1 cellular context compared by ENCODE assay signal in the genomic region with DNA sequence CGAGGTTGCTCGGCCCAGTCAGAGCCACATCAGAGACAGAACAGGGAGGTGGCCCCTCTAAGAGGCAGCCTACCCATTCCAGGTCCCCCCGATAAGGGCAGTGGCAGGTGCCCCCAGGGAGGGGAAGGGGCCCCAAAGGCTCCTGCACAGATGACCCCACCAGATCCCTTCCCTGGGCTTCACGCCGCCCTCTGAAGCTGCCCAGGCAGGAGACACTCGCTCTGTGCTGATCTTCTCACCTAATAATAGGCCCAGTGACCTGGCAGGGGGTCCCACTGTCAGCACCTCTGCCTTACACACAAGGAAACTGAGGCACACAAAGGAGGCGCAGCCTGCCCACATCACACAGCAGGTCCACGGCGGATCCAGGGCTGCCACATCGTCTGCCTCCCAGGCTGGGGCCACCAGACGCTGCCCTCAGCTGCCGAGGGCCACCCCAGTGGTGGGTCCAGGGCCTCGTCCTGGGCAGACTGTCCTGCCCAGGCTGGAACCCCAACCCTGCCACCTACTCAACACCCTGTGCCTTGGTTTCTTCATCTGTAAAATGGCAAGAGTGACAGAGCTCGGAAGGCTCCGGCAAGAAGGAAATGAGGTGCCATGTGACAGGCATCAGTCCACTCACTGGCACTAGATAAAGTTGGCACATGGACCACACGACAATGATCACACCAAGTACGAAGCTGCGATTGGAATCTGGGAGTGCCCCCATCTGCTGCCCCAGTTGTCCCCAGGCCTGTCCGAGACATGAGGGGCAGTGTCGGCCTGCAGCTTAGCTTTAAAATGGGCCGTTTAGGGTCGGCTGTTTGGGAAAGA.
A peak's percentile ranks its signal among the peaks of the same experiment; 100 is the strongest.
TF ChIP-seq lines count a peak whose summit lies in the region.

No MANE protein-coding gene starts in this region.

TF ChIP-seq in K562, 482 proteins besides CTCF, POLR2A, EP300 and RAD21:
- TF ChIP-seq ETV6 (IDR thresholded peaks at IDR 0.05; ENCODE audit: borderline replicate concordance in 1 of 2, low read depth in 2 of 2, low read length in 1 of 2), result no peak
- no peak for TF ChIP-seq ETV6 (CRISPR knock-in tag; IDR thresholded peaks at IDR 0.05; ENCODE audit: borderline replicate concordance)
- TF ChIP-seq POLR2G (IDR thresholded peaks at IDR 0.05; ENCODE audit: low read depth, low read length), result 0 out of 2 replicates have a peak, but pooled peaks have one; percentile 5
- TF ChIP-seq ZNF717 (CRISPR knock-in tag; IDR thresholded peaks at IDR 0.05), result no peak
